9 cellular contexts compared by ENCODE assay signal in the genomic region with DNA sequence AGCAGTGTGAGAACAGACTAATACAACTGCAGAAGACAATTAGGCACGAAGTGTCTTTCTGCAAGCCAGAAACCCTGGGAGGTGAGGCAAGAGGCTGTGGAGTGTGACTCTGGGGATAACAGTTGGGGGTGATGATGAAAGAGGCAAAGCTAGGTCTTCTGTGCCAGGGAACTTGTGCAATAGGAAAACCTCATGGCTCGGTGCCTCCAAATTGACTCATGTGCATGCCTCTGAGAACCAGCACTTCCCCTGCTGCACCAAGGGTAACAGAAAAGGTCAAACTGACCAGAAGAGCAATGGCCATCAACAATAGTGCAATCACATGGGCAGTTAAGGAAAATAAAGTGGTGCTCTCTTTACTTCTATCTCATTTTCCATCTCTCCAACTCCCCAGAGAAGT.
DNase-seq lines count a peak whose midpoint lies in the region; ATAC-seq, FAIRE-seq and TF ChIP-seq lines count a peak whose summit lies in the region.
"Had no signal": no experiment of that assay in that cellular context is flagged by ENCODE, and none has a peak within 500 bp of the region (broad histone marks: within the 10 kb centered on the region; RNA-seq: fewer than 3 reads in every experiment).

No MANE protein-coding gene starts in this region.

- H2AK9ac ChIP-seq in IMR-90 (replicated peaks; ENCODE audit: low read depth, low read length, poor library complexity), result peak overlapping the region; percentile 3

- FAIRE-seq in keratinocyte (lab: Jason Lieb, UNC), result peak; percentile 88

- no CpG with 5 or more reads among the region's 2 CpGs for WGBS in IMR-90 (ENCODE audit: extremely low coverage in 2 of 2, insufficient read length in 1 of 2), 2 experiments
- 59% methylated on average over 2 of the region's 2 CpGs; no CpG with 5 or more reads in 1 of the 2 donors for WGBS in transverse colon (ENCODE audit: low coverage in 1 of 2), 2 donors

- TF ChIP-seq CTCF in IMR-90 (conservative IDR thresholded peaks at IDR 0.05; ENCODE audit: low read depth, low read length), result no peak
- TF ChIP-seq CTCF in keratinocyte (optimal IDR thresholded peaks at IDR 0.05 in 1 of 3, IDR thresholded peaks at IDR 0.05 in 1 of 3, conservative IDR thresholded peaks at IDR 0.05 in 1 of 3; ENCODE audit: extremely low read depth in 1 of 3, insufficient read depth in 2 of 3, low read length in 3 of 3), result no peak
- TF ChIP-seq CTCF in transverse colon (IDR thresholded peaks at IDR 0.05), result no peak

- H3K9me3 ChIP-seq in IMR-90 (ENCODE audit: control insufficient read depth, insufficient read depth, low read length) (no peaks in the 10 kb centered on the region), keratinocyte (ENCODE audit: control insufficient read depth, low read depth, low read length) (peaks cover 2% of the 10 kb centered on the region), transverse colon (no peaks in the 10 kb centered on the region)

- no peak overlapping the region for H3K23ac ChIP-seq in IMR-90 (ENCODE audit: low read depth, low read length)

- intact Hi-C loops in IMR-90 (cut with micrococcal nuclease) (loop anchor here (10.0 kb wide), 1 partner anchor 411 kb away; the partner anchor contains the start of gene KCNE4), transverse colon (cut with DNase I; ENCODE audit: low total_unique reads) (loop anchor here (2.0 kb wide), 1 partner anchor 47 kb away; no protein-coding TSS in a partner anchor)

- TF ChIP-seq EP300 in transverse colon (IDR thresholded peaks at IDR 0.05; ENCODE audit: low read depth), result no peak

- no peak overlapping the region for H3K18ac ChIP-seq in IMR-90 (ENCODE audit: low read depth, low read length)

- peak overlapping the region; percentile 52; the same call in 1 of the 2 replicates for H3K4ac ChIP-seq in IMR-90 (ENCODE audit: low read depth, low read length)

- H4K20me1 ChIP-seq in IMR-90 (ENCODE audit: insufficient read depth, low read length) (no peaks in the 10 kb centered on the region), keratinocyte (ENCODE audit: control insufficient read depth, extremely low read depth, insufficient read depth, low read length) (no peaks in the 10 kb centered on the region)

- TF ChIP-seq POLR2A in IMR-90 (IDR thresholded peaks at IDR 0.05; ENCODE audit: low read depth, low read length) (no peak), transverse colon (IDR thresholded peaks at IDR 0.05) (no peak)

- H3K27ac ChIP-seq in IMR-90 (ENCODE audit: insufficient read depth, low read length), result no peak overlapping the region
- H3K27ac ChIP-seq in keratinocyte (ENCODE audit: control insufficient read depth, insufficient read depth, low read length), result no peak overlapping the region
- H3K27ac ChIP-seq in transverse colon, result no peak overlapping the region

- peak; percentile 81 for ATAC-seq in IMR-90 (ENCODE audit: low read depth)
- ATAC-seq in GM18861 (IDR thresholded peaks at IDR 0.05; ENCODE audit: unreplicated experiment), result no peak
- ATAC-seq in GM21529 (IDR thresholded peaks at IDR 0.05; ENCODE audit: unreplicated experiment), result no peak
- no peak for ATAC-seq in GM18907 (IDR thresholded peaks at IDR 0.05; ENCODE audit: unreplicated experiment)

- no peaks in the 10 kb centered on the region for H3K27me3 ChIP-seq in IMR-90 (ENCODE audit: control insufficient read depth, insufficient read depth, low read length)
- H3K27me3 ChIP-seq in keratinocyte (ENCODE audit: control insufficient read depth, extremely low read depth, insufficient read depth, low read length), result no peaks in the 10 kb centered on the region
- no peaks in the 10 kb centered on the region for H3K27me3 ChIP-seq in transverse colon

- peak; percentile 8; the same call in 1 of the 2 replicates for TF ChIP-seq RAD21 in IMR-90 (IDR thresholded peaks at IDR 0.05; ENCODE audit: low read length)

- no TSS peak for BruUV-seq in IMR-90 (replicated peaks; lab: Mats Ljungman, UMichigan)

- H3K9ac ChIP-seq in IMR-90 (ENCODE audit: low read depth, low read length) (no peak overlapping the region), keratinocyte (ENCODE audit: control insufficient read depth, extremely low read depth, insufficient read depth, low read length) (no peak overlapping the region)

- POLR2A ChIA-PET in IMR-90 (lab: Charles Lee; ENCODE audit: unreplicated experiment), result no interaction called here

- no peak overlapping the region for H4K91ac ChIP-seq in IMR-90 (ENCODE audit: insufficient read depth, low read depth, low read length)

- no peaks in the 10 kb centered on the region for H3K79me1 ChIP-seq in IMR-90 (ENCODE audit: low read depth in 1 of 2, low read length in 2 of 2)

- H3K4me2 ChIP-seq in IMR-90 (ENCODE audit: low read depth, low read length), result no peak overlapping the region
- H3K4me2 ChIP-seq in keratinocyte (ENCODE audit: control insufficient read depth, extremely low read depth, insufficient read depth, low read depth, low read length), result no peak overlapping the region

- H2BK5ac ChIP-seq in IMR-90 (ENCODE audit: low read depth, low read length, poor library complexity, severe bottlenecking), result peak overlapping the region; percentile 57

- in situ Hi-C loops in IMR-90 (cut with MboI; ENCODE audit: low sequenced_read_pairs), result no loop called here
- in situ Hi-C loops in transverse colon (cut with MboI; ENCODE audit: low pct_ligation_motif_present in 1 of 4, low pct_unique_long_range_greater_than_20kb in 1 of 4, low sequenced_read_pairs in 3 of 4), result no loop called here

- peak; percentile 96 for DNase-seq in IMR-90
- DNase-seq in astrocyte of the hippocampus (ENCODE audit: low read depth, low spot score), result peak; percentile 90
- DNase-seq in keratinocyte (ENCODE audit: low read depth, low spot score), result peak; percentile 23
- peak; percentile 48 for DNase-seq in transverse colon
- no peak for DNase-seq in activated CD4-positive, alpha-beta T cell treated with anti-CD3 and anti-CD28 coated beads, Interleukin-2, amount 50 U/mL, for 4 hours
- DNase-seq: NCI-H2107 had no signal

- H2BK120ac ChIP-seq in IMR-90 (ENCODE audit: low read depth, low read length), result peak overlapping the region; percentile 70; the same call in 1 of the 2 replicates

- H2BK20ac ChIP-seq in IMR-90 (ENCODE audit: low read depth, low read length), result no peak overlapping the region

- H3K4me1 ChIP-seq in IMR-90 (ENCODE audit: control insufficient read depth, insufficient read depth, low read length) (peaks cover 13% of the 10 kb centered on the region), keratinocyte (ENCODE audit: control insufficient read depth, extremely low read depth, insufficient read depth, low read length) (peaks cover 7% of the 10 kb centered on the region), transverse colon (no peaks in the 10 kb centered on the region)

- no peak overlapping the region for H2BK15ac ChIP-seq in IMR-90 (ENCODE audit: low read depth, low read length)

- H4K8ac ChIP-seq in IMR-90 (ENCODE audit: low read depth in 2 of 2, low read length in 2 of 2), result no peak overlapping the region

- H2AFZ ChIP-seq in IMR-90 (replicated peaks; ENCODE audit: low read length, poor library complexity) (peak overlapping the region; percentile 9), keratinocyte (ENCODE audit: control insufficient read depth, low read length) (no peak overlapping the region)

- dilution Hi-C loops in IMR-90 (cut with HindIII; ENCODE audit: low sequenced_read_pairs, unreplicated experiment), result no loop called here
- dilution Hi-C loops in keratinocyte (cut with MboI; ENCODE audit: extremely low pct_ligation_motif_present, low sequenced_read_pairs), result no loop called here

- H3K56ac ChIP-seq in IMR-90 (ENCODE audit: extremely low read depth, insufficient read depth, low read length), result no peak overlapping the region

- H3K36me3 ChIP-seq in IMR-90 (ENCODE audit: control insufficient read depth, insufficient read depth, low read length) (no peaks in the 10 kb centered on the region), keratinocyte (ENCODE audit: control insufficient read depth in 2 of 2, extremely low read depth in 1 of 2, insufficient read depth in 2 of 2, low read length in 2 of 2) (no peaks in the 10 kb centered on the region), transverse colon (no peaks in the 10 kb centered on the region)

- CTCF ChIA-PET in IMR-90 (lab: Yijun Ruan, JAX), result interaction anchor here (0.6 kb wide), 1 partner anchor 494 kb away, joined by 3 read pairs; no protein-coding TSS in a partner anchor

- no peak overlapping the region for H3K14ac ChIP-seq in IMR-90 (replicated peaks; ENCODE audit: low read depth, low read length)

- H4K5ac ChIP-seq in IMR-90 (ENCODE audit: low read depth, low read length), result no peak overlapping the region

- H2AK5ac ChIP-seq in IMR-90 (ENCODE audit: low read depth, low read length), result no peak overlapping the region

- H3K9me1 ChIP-seq in IMR-90 (ENCODE audit: insufficient read depth, low read length) (peaks cover 7% of the 10 kb centered on the region; the same call in 1 of the 2 replicates), keratinocyte (ENCODE audit: control insufficient read depth, extremely low read depth, insufficient read depth, low read length) (no peaks in the 10 kb centered on the region)

- H3K79me2 ChIP-seq in keratinocyte (ENCODE audit: control insufficient read depth, insufficient read depth, low read length), result no peaks in the 10 kb centered on the region

- H3K4me3 ChIP-seq in IMR-90 (ENCODE audit: insufficient read depth, low read depth, low read length) (no peak overlapping the region), keratinocyte (ENCODE audit: control insufficient read depth in 2 of 3, extremely low read depth in 1 of 3, insufficient read depth in 2 of 3, low read depth in 1 of 3, low read length in 3 of 3) (no peak overlapping the region), transverse colon (no peak overlapping the region)

TF ChIP-seq in IMR-90, 13 proteins besides CTCF, POLR2A, EP300 and RAD21 (continues in another document):
- TF ChIP-seq MAZ (IDR thresholded peaks at IDR 0.05; ENCODE audit: borderline replicate concordance, low read depth, low read length) (peak; percentile 15; the same call in 1 of the 2 replicates), NFE2L2 (IDR thresholded peaks at IDR 0.05; ENCODE audit: low read depth, low read length) (no peak), BHLHE40 (IDR thresholded peaks at IDR 0.05; ENCODE audit: low read depth, low read length) (peak; percentile 74; the same call in 1 of the 2 replicates)
- TF ChIP-seq, protein P1, sequence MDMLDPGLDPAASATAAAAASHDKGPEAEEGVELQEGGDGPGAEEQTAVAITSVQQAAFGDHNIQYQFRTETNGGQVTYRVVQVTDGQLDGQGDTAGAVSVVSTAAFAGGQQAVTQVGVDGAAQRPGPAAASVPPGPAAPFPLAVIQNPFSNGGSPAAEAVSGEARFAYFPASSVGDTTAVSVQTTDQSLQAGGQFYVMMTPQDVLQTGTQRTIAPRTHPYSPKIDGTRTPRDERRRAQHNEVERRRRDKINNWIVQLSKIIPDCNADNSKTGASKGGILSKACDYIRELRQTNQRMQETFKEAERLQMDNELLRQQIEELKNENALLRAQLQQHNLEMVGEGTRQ (IDR thresholded peaks at IDR 0.05; ENCODE audit: low read depth, low read length), result peak; percentile 52

Comparison
In these comparisons a context has a peak if more than half of its experiments do, and no peak if none do; other contexts are left out.
1. DNase-seq: peak in IMR-90 (single experiment), astrocyte of the hippocampus (single experiment), keratinocyte (single experiment) and transverse colon (single experiment); none in activated CD4-positive, alpha-beta T cell treated with anti-CD3 and anti-CD28 coated beads, Interleukin-2, amount 50 U/mL, for 4 hours (0 of 2).